9 cellular contexts compared by ENCODE assay signal in the genomic region with DNA sequence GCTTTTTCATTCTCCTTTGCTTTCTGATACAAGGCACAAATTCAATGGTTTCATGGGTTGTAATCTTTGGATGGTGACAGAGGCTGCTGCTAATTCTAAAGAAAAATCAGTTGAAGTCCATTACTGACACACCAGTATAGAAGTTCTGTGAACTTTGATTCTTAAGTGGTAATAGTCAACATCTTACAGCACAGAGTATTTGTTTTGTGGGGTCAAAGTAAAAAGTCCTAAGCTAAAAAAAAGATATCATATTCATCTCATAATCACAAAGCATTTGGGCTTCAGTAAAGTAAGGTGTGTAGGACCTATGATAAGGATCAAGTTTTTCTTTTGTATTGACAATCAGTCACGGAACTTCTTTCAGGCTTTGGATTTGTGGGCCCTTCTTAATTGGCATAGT. TPM values are rescaled to one million over a fixed set of nuclear protein-coding genes. Genes with fewer than 3 reads are reported as not detected.
DNase-seq lines count a peak whose midpoint lies in the region; ATAC-seq and TF ChIP-seq lines count a peak whose summit lies in the region.
"Had no signal": no experiment of that assay in that cellular context is flagged by ENCODE, and none has a peak within 500 bp of the region (broad histone marks: within the 10 kb centered on the region; RNA-seq: fewer than 3 reads in every experiment).

No MANE protein-coding gene starts in this region.

- H2AFZ ChIP-seq in OCI-LY3 (ENCODE audit: low read depth, low read length) = no peak overlapping the region

- H3K36me3 Mint-ChIP-seq in CD8-positive, alpha-beta T cell = peaks cover 41% of the 10 kb centered on the region
- H3K36me3 Mint-ChIP-seq in endothelial cell (ENCODE audit: low read depth, unreplicated experiment) (peaks cover 3% of the 10 kb centered on the region), progenitor cell of endocrine pancreas (ENCODE audit: insufficient read depth) (peaks cover 5% of the 10 kb centered on the region)

- no peaks in the 10 kb centered on the region for H3K36me3 ChIP-seq in CD8-positive, alpha-beta T cell (ENCODE audit: insufficient read depth, low read length)
- H3K36me3 ChIP-seq in OCI-LY3 (replicated peaks; ENCODE audit: low read depth, low read length) = peaks cover 3% of the 10 kb centered on the region

- CTCF ChIA-PET in CD8-positive, alpha-beta T cell (lab: Charles Lee) = interaction anchor here (1.1 to 1.5 kb wide), 3 partner anchors 9 to 27 kb away, joined by 3 to 4 read pairs (median 3); no protein-coding TSS in a partner anchor

- H3K79me2 ChIP-seq in OCI-LY3 (ENCODE audit: low read length) = no peaks in the 10 kb centered on the region

- H3K4me3 Mint-ChIP-seq in CD8-positive, alpha-beta T cell = peak overlapping the region; percentile 94
- H3K4me3 Mint-ChIP-seq in endothelial cell (ENCODE audit: unreplicated experiment) (peak overlapping the region; percentile 86), progenitor cell of endocrine pancreas (ENCODE audit: low read depth) (peak overlapping the region; percentile 87)

- no peaks in the 10 kb centered on the region for H4K20me1 ChIP-seq in OCI-LY3 (ENCODE audit: insufficient read depth, low read length)

- intact Hi-C loops in CD8-positive, alpha-beta T cell (cut with DNase I, micrococcal nuclease) = loop anchor here in 1 of 2 experiments (5.0 to 10.0 kb wide), 5 partner anchors 133 to 1697 kb away; a partner anchor contains a TSS

- peaks cover 58% of the 10 kb centered on the region for H3K4me1 ChIP-seq in CD8-positive, alpha-beta T cell (ENCODE audit: insufficient read depth, low read length)
- peaks cover 15% of the 10 kb centered on the region for H3K4me1 ChIP-seq in OCI-LY3 (ENCODE audit: low read length)

- no peak overlapping the region for H3K9ac ChIP-seq in OCI-LY3 (ENCODE audit: low read length)

- no peak for ATAC-seq in CD8-positive, alpha-beta T cell
- ATAC-seq in GM18519 (IDR thresholded peaks at IDR 0.05; ENCODE audit: low FRiP score, unreplicated experiment) = no peak

- H3K27ac Mint-ChIP-seq in CD8-positive, alpha-beta T cell = peak overlapping the region; percentile 99
- H3K27ac Mint-ChIP-seq in endothelial cell (ENCODE audit: unreplicated experiment) = peak overlapping the region; percentile 96
- H3K27ac Mint-ChIP-seq in progenitor cell of endocrine pancreas = peak overlapping the region; percentile 94

- DNase-seq in CD8-positive, alpha-beta T cell = no peak
- DNase-seq in endothelial cell (ENCODE audit: low spot score) = no peak
- DNase-seq in progenitor cell of endocrine pancreas (ENCODE audit: low spot score, unreplicated experiment) = no peak
- DNase-seq in islet precursor cell = no peak
- no peak for DNase-seq in AML-193 (lab: John Stamatoyannopoulos, UW)
- DNase-seq in cerebellar nuclear complex (lab: John Stamatoyannopoulos, UW) = no peak
- DNase-seq: NK-92 treated with Interleukin-12 subunit alpha and Interleukin-12 subunit beta, amount 100 ng/mL, for 24 hours had no signal

- no peaks in the 10 kb centered on the region for H3K27me3 Mint-ChIP-seq in CD8-positive, alpha-beta T cell (ENCODE audit: low read depth)
- H3K27me3 Mint-ChIP-seq in endothelial cell (ENCODE audit: unreplicated experiment) = peaks cover 6% of the 10 kb centered on the region
- no peaks in the 10 kb centered on the region for H3K27me3 Mint-ChIP-seq in progenitor cell of endocrine pancreas

- peak overlapping the region; percentile 92 for H3K4me2 ChIP-seq in OCI-LY3 (ENCODE audit: low read length)

- no peak for TF ChIP-seq CTCF in CD8-positive, alpha-beta T cell (IDR thresholded peaks at IDR 0.05)
- TF ChIP-seq CTCF in OCI-LY3 (IDR thresholded peaks at IDR 0.05; ENCODE audit: low read depth, low read length) (no peak), endothelial cell (IDR thresholded peaks at IDR 0.05; ENCODE audit: unreplicated experiment) (no peak), progenitor cell of endocrine pancreas (IDR thresholded peaks at IDR 0.05; ENCODE audit: unreplicated experiment) (no peak)

- POLR2A ChIA-PET in CD8-positive, alpha-beta T cell (lab: Charles Lee) = interaction anchor here (1.6 to 3.2 kb wide), 5 partner anchors 9 to 356 kb away, joined by 4 to 17 read pairs (median 5); a partner anchor contains a TSS

- peak overlapping the region; percentile 96 for H3K27ac ChIP-seq in CD8-positive, alpha-beta T cell (ENCODE audit: low read depth, low read length)
- H3K27ac ChIP-seq in OCI-LY3 (ENCODE audit: low read length) = no peak overlapping the region

- H3K4me1 Mint-ChIP-seq in CD8-positive, alpha-beta T cell (ENCODE audit: low read depth) = peaks cover 63% of the 10 kb centered on the region
- H3K4me1 Mint-ChIP-seq in endothelial cell (ENCODE audit: unreplicated experiment) = peaks cover 15% of the 10 kb centered on the region
- H3K4me1 Mint-ChIP-seq in progenitor cell of endocrine pancreas (ENCODE audit: low read depth) = peaks cover 18% of the 10 kb centered on the region

- peak overlapping the region; percentile 97 for H3K4me3 ChIP-seq in CD8-positive, alpha-beta T cell (ENCODE audit: low read depth, low read length)
- H3K4me3 ChIP-seq in OCI-LY3 (ENCODE audit: low read length) = peak overlapping the region; percentile 93

- H3K9me3 Mint-ChIP-seq in CD8-positive, alpha-beta T cell = no peaks in the 10 kb centered on the region
- H3K9me3 Mint-ChIP-seq in endothelial cell (ENCODE audit: unreplicated experiment) (no peaks in the 10 kb centered on the region), progenitor cell of endocrine pancreas (ENCODE audit: low read depth) (no peaks in the 10 kb centered on the region)

- H3K27me3 ChIP-seq in CD8-positive, alpha-beta T cell (ENCODE audit: insufficient read depth, low read length) = no peaks in the 10 kb centered on the region
- no peaks in the 10 kb centered on the region for H3K27me3 ChIP-seq in OCI-LY3 (ENCODE audit: low read depth, low read length)

- no peaks in the 10 kb centered on the region for H3K9me3 ChIP-seq in CD8-positive, alpha-beta T cell (ENCODE audit: low read length)
- H3K9me3 ChIP-seq in OCI-LY3 (ENCODE audit: insufficient read depth, low read length) = no peaks in the 10 kb centered on the region

RNA-seq across cellular contexts. Expression of a gene that starts 1.1 kb away (rescaled TPM):
- total RNA-seq in CD8-positive, alpha-beta T cell = 10 to 100 TPM; 24.6 to 25.9 TPM
- total RNA-seq in endothelial cell (ENCODE audit: unreplicated experiment) = 5.5 TPM
- 7.7 and 8.6 TPM in 2 replicates for total RNA-seq in progenitor cell of endocrine pancreas

RNA-seq across cellular contexts. Expression of a gene that starts 1.2 kb away (rescaled TPM):
- 1 to 10 TPM; 3.6 to 3.8 TPM for total RNA-seq in CD8-positive, alpha-beta T cell
- total RNA-seq in endothelial cell (ENCODE audit: unreplicated experiment) (9.6 TPM), progenitor cell of endocrine pancreas (16.8 and 18.7 TPM in 2 replicates)
